In genomic region chr15:73957276-73957675, GRCh38 we compare ENCODE assay signal across 13 cellular contexts. TPM values are rescaled to one million over a fixed set of nuclear protein-coding genes. Genes with fewer than 3 reads are reported as not detected.
DNase-seq lines count a peak whose midpoint lies in the region; ATAC-seq and TF ChIP-seq lines count a peak whose summit lies in the region.
"Had no signal": no experiment of that assay in that cellular context is flagged by ENCODE, and none has a peak within 500 bp of the region (broad histone marks: within the 10 kb centered on the region; RNA-seq: fewer than 3 reads in every experiment).

No MANE protein-coding gene starts in this region.

- no peak overlapping the region for H3K4me3 Mint-ChIP-seq in activated CD4-positive, alpha-beta T cell treated with anti-CD3 and anti-CD28 coated beads, Interleukin-2, amount 10 ng/mL, durations not matched to agents 7 days and 5 days
- H3K4me3 Mint-ChIP-seq in endothelial cell (ENCODE audit: unreplicated experiment), result no peak overlapping the region
- no peak overlapping the region for H3K4me3 Mint-ChIP-seq in CD8-positive, alpha-beta T cell
- H3K4me3 Mint-ChIP-seq: activated naive CD8-positive, alpha-beta T cell treated with anti-CD3 and anti-CD28 coated beads for 36 hours; nephron progenitor cell had no signal

- TF ChIP-seq CTCF in endothelial cell (IDR thresholded peaks at IDR 0.05; ENCODE audit: unreplicated experiment), result no peak
- no peak for TF ChIP-seq CTCF in tibial artery (IDR thresholded peaks at IDR 0.05)
- TF ChIP-seq CTCF in CD8-positive, alpha-beta T cell (IDR thresholded peaks at IDR 0.05), result no peak

- H3K27me3 ChIP-seq in tibial artery, result no peaks in the 10 kb centered on the region
- H3K27me3 ChIP-seq in CD8-positive, alpha-beta T cell (ENCODE audit: insufficient read depth, low read length), result no peaks in the 10 kb centered on the region

- H3K36me3 ChIP-seq in tibial artery, result no peaks in the 10 kb centered on the region
- no peaks in the 10 kb centered on the region for H3K36me3 ChIP-seq in CD8-positive, alpha-beta T cell (ENCODE audit: insufficient read depth, low read length)

- ATAC-seq in GM18858 (IDR thresholded peaks at IDR 0.05; ENCODE audit: unreplicated experiment) (no peak), HG03135 (IDR thresholded peaks at IDR 0.05; ENCODE audit: unreplicated experiment) (no peak)
- ATAC-seq in CD8-positive, alpha-beta T cell, result no peak

- H3K4me1 ChIP-seq in tibial artery, result peaks cover 0 to 32% (median 23%) of the 10 kb centered on the region in 4 donors
- peaks cover 14% of the 10 kb centered on the region for H3K4me1 ChIP-seq in CD8-positive, alpha-beta T cell (ENCODE audit: insufficient read depth, low read length)

- peak overlapping the region; percentile 37 to 42 for H3K27ac ChIP-seq in tibial artery
- H3K27ac ChIP-seq in CD8-positive, alpha-beta T cell (ENCODE audit: low read depth, low read length), result no peak overlapping the region

- peaks cover 45% of the 10 kb centered on the region for H3K4me1 Mint-ChIP-seq in activated CD4-positive, alpha-beta T cell treated with anti-CD3 and anti-CD28 coated beads, Interleukin-2, amount 10 ng/mL, durations not matched to agents 7 days and 5 days
- peaks cover 20% of the 10 kb centered on the region for H3K4me1 Mint-ChIP-seq in endothelial cell (ENCODE audit: unreplicated experiment)
- peaks cover 30% of the 10 kb centered on the region for H3K4me1 Mint-ChIP-seq in CD8-positive, alpha-beta T cell (ENCODE audit: low read depth)

- H3K4me3 ChIP-seq in tibial artery, result no peak overlapping the region
- no peak overlapping the region for H3K4me3 ChIP-seq in CD8-positive, alpha-beta T cell (ENCODE audit: low read depth, low read length)
- H3K4me3 ChIP-seq: stomach had no signal

- H3K9me3 Mint-ChIP-seq in activated CD4-positive, alpha-beta T cell treated with anti-CD3 and anti-CD28 coated beads, Interleukin-2, amount 10 ng/mL, durations not matched to agents 7 days and 5 days, result no peaks in the 10 kb centered on the region
- no peaks in the 10 kb centered on the region for H3K9me3 Mint-ChIP-seq in endothelial cell (ENCODE audit: unreplicated experiment)
- no peaks in the 10 kb centered on the region for H3K9me3 Mint-ChIP-seq in CD8-positive, alpha-beta T cell
- H3K9me3 Mint-ChIP-seq: activated naive CD8-positive, alpha-beta T cell treated with anti-CD3 and anti-CD28 coated beads for 36 hours; nephron progenitor cell had no signal

- intact Hi-C loops in tibial artery (cut with DNase I; ENCODE audit: low total_unique reads), result no loop called here
- intact Hi-C loops in CD8-positive, alpha-beta T cell (cut with DNase I, micrococcal nuclease), result no loop called here

- no peaks in the 10 kb centered on the region for H3K36me3 Mint-ChIP-seq in activated CD4-positive, alpha-beta T cell treated with anti-CD3 and anti-CD28 coated beads, Interleukin-2, amount 10 ng/mL, durations not matched to agents 7 days and 5 days (ENCODE audit: low read depth)
- no peaks in the 10 kb centered on the region for H3K36me3 Mint-ChIP-seq in endothelial cell (ENCODE audit: low read depth, unreplicated experiment)
- H3K36me3 Mint-ChIP-seq in CD8-positive, alpha-beta T cell, result no peaks in the 10 kb centered on the region
- H3K36me3 Mint-ChIP-seq: activated naive CD8-positive, alpha-beta T cell treated with anti-CD3 and anti-CD28 coated beads for 36 hours had no signal

- no peaks in the 10 kb centered on the region for H3K27me3 Mint-ChIP-seq in activated CD4-positive, alpha-beta T cell treated with anti-CD3 and anti-CD28 coated beads, Interleukin-2, amount 10 ng/mL, durations not matched to agents 7 days and 5 days
- H3K27me3 Mint-ChIP-seq in endothelial cell (ENCODE audit: unreplicated experiment), result peaks cover 14% of the 10 kb centered on the region
- H3K27me3 Mint-ChIP-seq in CD8-positive, alpha-beta T cell (ENCODE audit: low read depth), result no peaks in the 10 kb centered on the region
- H3K27me3 Mint-ChIP-seq: activated naive CD8-positive, alpha-beta T cell treated with anti-CD3 and anti-CD28 coated beads for 36 hours had no signal

- no peak for DNase-seq in activated CD4-positive, alpha-beta T cell treated with anti-CD3 and anti-CD28 coated beads, Interleukin-2, amount 10 ng/mL, durations not matched to agents 7 days and 5 days
- DNase-seq in activated CD4-positive, alpha-beta T cell treated with anti-CD3 and anti-CD28 coated beads, Interleukin-2, amount 50 U/mL, for 48 hours, result no peak
- DNase-seq in NCI-H226 (peak; percentile 37), endothelial cell (ENCODE audit: low spot score) (no peak), tibial artery (peak in 1 of 2 donors; percentile 63)
- no peak for DNase-seq in CD8-positive, alpha-beta T cell
- DNase-seq: activated naive CD8-positive, alpha-beta T cell treated with anti-CD3 and anti-CD28 coated beads for 36 hours; cerebellar nuclear complex; NCI-H2107; nephron progenitor cell had no signal

- H3K27ac Mint-ChIP-seq in activated CD4-positive, alpha-beta T cell treated with anti-CD3 and anti-CD28 coated beads, Interleukin-2, amount 10 ng/mL, durations not matched to agents 7 days and 5 days, result peak overlapping the region; percentile 73
- H3K27ac Mint-ChIP-seq in endothelial cell (ENCODE audit: unreplicated experiment), result peak overlapping the region; percentile 19
- H3K27ac Mint-ChIP-seq in CD8-positive, alpha-beta T cell, result no peak overlapping the region
- H3K27ac Mint-ChIP-seq: activated naive CD8-positive, alpha-beta T cell treated with anti-CD3 and anti-CD28 coated beads for 36 hours; nephron progenitor cell had no signal

- CTCF ChIA-PET in activated CD4-positive, alpha-beta T cell treated with anti-CD3 and anti-CD28 coated beads, Interleukin-2, amount 10 ng/mL, durations not matched to agents 7 days and 5 days (lab: Charles Lee), result interaction anchor here (1.4 to 1.8 kb wide), 3 partner anchors 9 to 16 kb away, joined by 4 to 8 read pairs (median 5); no protein-coding TSS in a partner anchor
- CTCF ChIA-PET in CD8-positive, alpha-beta T cell (lab: Charles Lee), result interaction anchor here (0.7 to 20.4 kb wide), 2 partner anchors 12 to 30 kb away, joined by 3 to 328 read pairs; no protein-coding TSS in a partner anchor

- POLR2A ChIA-PET in activated CD4-positive, alpha-beta T cell treated with anti-CD3 and anti-CD28 coated beads, Interleukin-2, amount 10 ng/mL, durations not matched to agents 7 days and 5 days (lab: Charles Lee), result no interaction called here
- POLR2A ChIA-PET in CD8-positive, alpha-beta T cell (lab: Charles Lee), result no interaction called here

- no peaks in the 10 kb centered on the region for H3K9me3 ChIP-seq in tibial artery
- H3K9me3 ChIP-seq in CD8-positive, alpha-beta T cell (ENCODE audit: low read length), result no peaks in the 10 kb centered on the region
- H3K9me3 ChIP-seq: stomach had no signal

RNA-seq across cellular contexts. Expression of gene LOXL1, which starts 31.0 kb away (rescaled TPM):
- total RNA-seq in activated CD4-positive, alpha-beta T cell treated with anti-CD3 and anti-CD28 coated beads, Interleukin-2, amount 10 ng/mL, durations not matched to agents 7 days and 5 days, result 1 to 10 TPM; 3.4 to 3.5 TPM
- total RNA-seq in endothelial cell (ENCODE audit: unreplicated experiment), result 156 TPM
- 1 to 10 TPM; 1.1 to 2.2 TPM for total RNA-seq in CD8-positive, alpha-beta T cell

RNA-seq across cellular contexts. Expression of gene STOML1, which starts 34.8 kb away (rescaled TPM):
- total RNA-seq in activated CD4-positive, alpha-beta T cell treated with anti-CD3 and anti-CD28 coated beads, Interleukin-2, amount 10 ng/mL, durations not matched to agents 7 days and 5 days, result 10 to 100 TPM; 12.0 to 12.8 TPM
- 14.3 TPM for total RNA-seq in endothelial cell (ENCODE audit: unreplicated experiment)
- 1 to 10 TPM; 2.5 to 4.8 TPM for total RNA-seq in CD8-positive, alpha-beta T cell

RNA-seq across cellular contexts. Expression of gene PML, which starts 37.2 kb away (rescaled TPM):
- total RNA-seq in activated CD4-positive, alpha-beta T cell treated with anti-CD3 and anti-CD28 coated beads, Interleukin-2, amount 10 ng/mL, durations not matched to agents 7 days and 5 days, result 100 to 1,000 TPM; 118 to 122 TPM
- 161 TPM for total RNA-seq in endothelial cell (ENCODE audit: unreplicated experiment)
- 10 to 100 TPM; 29.2 to 29.6 TPM for total RNA-seq in CD8-positive, alpha-beta T cell

Comparison
In these comparisons a context has a peak if more than half of its experiments do, and no peak if none do; other contexts are left out.
1. RNA of gene LOXL1, which starts 31.0 kb away (total RNA-seq): 156 TPM in endothelial cell (single experiment); 3.4 to 3.5 TPM in activated CD4-positive, alpha-beta T cell treated with anti-CD3 and anti-CD28 coated beads, Interleukin-2, amount 10 ng/mL, durations not matched to agents 7 days and 5 days and 1.1 to 2.2 TPM in CD8-positive, alpha-beta T cell; every median in the first group is over 10 times any median in the second.